26 cellular contexts compared by ENCODE assay signal in genomic region chr1:152582647-152583046, GRCh38. TPM values are rescaled to one million over a fixed set of nuclear protein-coding genes. Genes with fewer than 3 reads are reported as not detected.
DNase-seq lines count a peak whose midpoint lies in the region; ATAC-seq, FAIRE-seq and TF ChIP-seq lines count a peak whose summit lies in the region.
"Had no signal": no experiment of that assay in that cellular context is flagged by ENCODE, and none has a peak within 500 bp of the region (broad histone marks: within the 10 kb centered on the region; RNA-seq: fewer than 3 reads in every experiment).

No MANE protein-coding gene starts in this region.

- FAIRE-seq in A549 (lab: Jason Lieb, UNC), result no peak
- FAIRE-seq: A204.1, GM19239 had no signal

- TF ChIP-seq CTCF in A549 (IDR thresholded peaks at IDR 0.05), result no peak

- no peaks in the 10 kb centered on the region for H3K27me3 ChIP-seq in MG63
- H3K27me3 ChIP-seq: BLaER1 treated with 17β-estradiol and CSF1 and Interleukin-3, amounts not matched to agents 10 nM and 100 nM; SJSA1; upper lobe of left lung had no signal

- 13% methylated on average over 1 of the region's 1 CpG for WGBS in A549 (ENCODE audit: missing lambda C conversion rate)

- POLR2A ChIA-PET in A549 (lab: Yijun Ruan, JAX), result no interaction called here

- TF ChIP-seq RAD21 in A549 (conservative IDR thresholded peaks at IDR 0.05 in 1 of 2, IDR thresholded peaks at IDR 0.05 in 1 of 2), result no peak

- H3K4me1 ChIP-seq in A549, result peaks cover 4% of the 10 kb centered on the region; the same call in 1 of the 3 replicates
- H3K4me1 ChIP-seq: BLaER1 treated with 17β-estradiol and CSF1 and Interleukin-3, amounts not matched to agents 10 nM and 100 nM; esophagus muscularis mucosa; SJSA1; upper lobe of left lung had no signal

- H3K4me2 ChIP-seq in A549, result 0 out of 3 replicates have a peak overlapping the region, but pooled peaks have one; percentile 4
- H3K4me2 ChIP-seq: BLaER1 treated with 17β-estradiol and CSF1 and Interleukin-3, amounts not matched to agents 10 nM and 100 nM had no signal

- CTCF ChIA-PET in A549 (lab: Yijun Ruan, JAX), result no interaction called here

- no peaks in the 10 kb centered on the region for H3K9me3 ChIP-seq in A549
- H3K9me3 ChIP-seq in MG63, result no peaks in the 10 kb centered on the region
- H3K9me3 ChIP-seq: BLaER1 treated with 17β-estradiol and CSF1 and Interleukin-3, amounts not matched to agents 10 nM and 100 nM; esophagus muscularis mucosa; SJSA1; upper lobe of left lung had no signal

- ATAC-seq in A549, result peak; percentile 45 to 70; a peak in 3 of 6 replicates
- no peak for ATAC-seq in GM19023 (IDR thresholded peaks at IDR 0.05; ENCODE audit: unreplicated experiment)
- ATAC-seq: left cardiac atrium had no signal

- TF ChIP-seq POLR2A in A549 (IDR thresholded peaks at IDR 0.05; ENCODE audit: low read length), result no peak

- DNase-seq in A549 (ENCODE audit: low read depth in 1 of 2, low spot score in 1 of 2) (peak in 1 of 2 experiments; percentile 55), MG63 (peak; percentile 53), epithelial cell of prostate (ENCODE audit: low read depth, low spot score) (peak; percentile 66), GDM1 (lab: John Stamatoyannopoulos, UW) (no peak), NCI-H146 (lab: John Stamatoyannopoulos, UW) (no peak)
- DNase-seq: activated CD4-positive, alpha-beta memory T cell treated with anti-CD3 and anti-CD28 coated beads for 36 hours; activated naive CD4-positive, alpha-beta T cell; anterior cingulate cortex; GOT3; left cardiac atrium; NCI-H774; OCI-M1; stimulated activated CD4-positive, alpha-beta T cell treated with anti-CD3 and anti-CD28 coated beads, Interleukin-2, amount 100 ng/mL, for 24 hours; T-helper 2 cell; upper lobe of left lung had no signal

- no peaks in the 10 kb centered on the region for H3K36me3 ChIP-seq in MG63
- H3K36me3 ChIP-seq: BLaER1 treated with 17β-estradiol and CSF1 and Interleukin-3, amounts not matched to agents 10 nM and 100 nM; esophagus muscularis mucosa; SJSA1; upper lobe of left lung had no signal

- TF ChIP-seq EP300 in A549 (IDR thresholded peaks at IDR 0.05), result no peak

- no peak overlapping the region for H3K27ac ChIP-seq in A549
- peak overlapping the region; percentile 9 for H3K27ac ChIP-seq in epithelial cell of prostate
- H3K27ac ChIP-seq: BLaER1 treated with 17β-estradiol and CSF1 and Interleukin-3, amounts not matched to agents 10 nM and 100 nM; esophagus muscularis mucosa; SJSA1; upper lobe of left lung had no signal

- H3K4me3 ChIP-seq in A549 (no peak overlapping the region), MG63 (no peak overlapping the region)
- H3K4me3 ChIP-seq: BLaER1 treated with 17β-estradiol and CSF1 and Interleukin-3, amounts not matched to agents 10 nM and 100 nM; esophagus muscularis mucosa; SJSA1; upper lobe of left lung had no signal

TF ChIP-seq in A549, 52 proteins besides CTCF, POLR2A, EP300 and RAD21:
- TF ChIP-seq HDAC2 (IDR thresholded peaks at IDR 0.05) (no peak), FOSL2 (IDR thresholded peaks at IDR 0.05) (no peak), FOSL2 (CRISPR knock-in tag; IDR thresholded peaks at IDR 0.05) (peak; percentile 24; the same call in 1 of the 2 replicates), NFE2L2 (conservative IDR thresholded peaks at IDR 0.05; ENCODE audit: low read length) (peak; percentile 66; the same call in 1 of the 2 replicates), CEBPB (IDR thresholded peaks at IDR 0.05) (no peak), EHF (CRISPR knock-in tag; IDR thresholded peaks at IDR 0.05) (no peak), RFX5 (IDR thresholded peaks at IDR 0.05) (no peak), HOXB5 (CRISPR knock-in tag; IDR thresholded peaks at IDR 0.05) (no peak), RNF2 (IDR thresholded peaks at IDR 0.05; ENCODE audit: borderline replicate concordance, low read depth) (no peak), KDM1A (IDR thresholded peaks at IDR 0.05; ENCODE audit: low read depth) (no peak), RCOR1 (IDR thresholded peaks at IDR 0.05; ENCODE audit: low read depth, low read length) (no peak), KDM5A (IDR thresholded peaks at IDR 0.05) (no peak), MAFK (IDR thresholded peaks at IDR 0.05; ENCODE audit: partially characterized antibody) (peak; percentile 83)
- TF ChIP-seq, protein P1, sequence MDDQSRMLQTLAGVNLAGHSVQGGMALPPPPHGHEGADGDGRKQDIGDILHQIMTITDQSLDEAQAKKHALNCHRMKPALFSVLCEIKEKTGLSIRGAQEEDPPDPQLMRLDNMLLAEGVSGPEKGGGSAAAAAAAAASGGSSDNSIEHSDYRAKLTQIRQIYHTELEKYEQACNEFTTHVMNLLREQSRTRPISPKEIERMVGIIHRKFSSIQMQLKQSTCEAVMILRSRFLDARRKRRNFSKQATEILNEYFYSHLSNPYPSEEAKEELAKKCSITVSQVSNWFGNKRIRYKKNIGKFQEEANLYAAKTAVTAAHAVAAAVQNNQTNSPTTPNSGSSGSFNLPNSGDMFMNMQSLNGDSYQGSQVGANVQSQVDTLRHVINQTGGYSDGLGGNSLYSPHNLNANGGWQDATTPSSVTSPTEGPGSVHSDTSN (IDR thresholded peaks at IDR 0.05), result no peak
- TF ChIP-seq, protein P2, sequence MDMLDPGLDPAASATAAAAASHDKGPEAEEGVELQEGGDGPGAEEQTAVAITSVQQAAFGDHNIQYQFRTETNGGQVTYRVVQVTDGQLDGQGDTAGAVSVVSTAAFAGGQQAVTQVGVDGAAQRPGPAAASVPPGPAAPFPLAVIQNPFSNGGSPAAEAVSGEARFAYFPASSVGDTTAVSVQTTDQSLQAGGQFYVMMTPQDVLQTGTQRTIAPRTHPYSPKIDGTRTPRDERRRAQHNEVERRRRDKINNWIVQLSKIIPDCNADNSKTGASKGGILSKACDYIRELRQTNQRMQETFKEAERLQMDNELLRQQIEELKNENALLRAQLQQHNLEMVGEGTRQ (IDR thresholded peaks at IDR 0.05), result no peak
- TF ChIP-seq, protein P3, sequence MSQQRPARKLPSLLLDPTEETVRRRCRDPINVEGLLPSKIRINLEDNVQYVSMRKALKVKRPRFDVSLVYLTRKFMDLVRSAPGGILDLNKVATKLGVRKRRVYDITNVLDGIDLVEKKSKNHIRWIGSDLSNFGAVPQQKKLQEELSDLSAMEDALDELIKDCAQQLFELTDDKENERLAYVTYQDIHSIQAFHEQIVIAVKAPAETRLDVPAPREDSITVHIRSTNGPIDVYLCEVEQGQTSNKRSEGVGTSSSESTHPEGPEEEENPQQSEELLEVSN (IDR thresholded peaks at IDR 0.05; ENCODE audit: borderline replicate concordance, low read depth), result no peak
TF ChIP-seq in A549: peak in this region for 3.

RNA-seq across cellular contexts. Expression of gene LCE3D, which starts 2.3 kb away (rescaled TPM):
- polyA plus RNA-seq in A549 (2011; rRNA removed), result 0.23 and 0.36 TPM in 2 replicates
- 0.32 and 0.74 TPM in 2 replicates for polyA plus RNA-seq in A549 (2012; cell fraction: cytosol; rRNA removed)
- polyA plus RNA-seq in A549 (2012; cell fraction: nucleus; rRNA removed), result 0.38 and 0.62 TPM in 2 replicates
- 0.18 to 0.39 TPM (median 0.18 TPM) in 3 replicates for polyA plus RNA-seq in A549 (2017; fragmentation: RNase III; extraction: RNeasy Plus Mini Kit Qiagen cat#74134 plus additional on column Dnase treatment)
- not detected in 2 replicates for polyA minus RNA-seq in A549 (2011; rRNA and poly(A)+ RNA removed)
- not detected in 2 replicates for total RNA-seq in MG63 (2014; rRNA removed; shearing (Covaris generic); ENCODE audit: low replicate concordance)
- total RNA-seq: activated CD4-positive, alpha-beta memory T cell treated with anti-CD3 and anti-CD28 coated beads for 36 hours; esophagus muscularis mucosa; G401; glomerular endothelial cell; left cardiac atrium; M059J; posterior vena cava; SJSA1; skeletal muscle tissue; upper lobe of left lung had no signal

RNA-seq across cellular contexts. Expression of gene LCE3E, which starts 16.1 kb away (rescaled TPM):
- polyA plus RNA-seq in A549 (2011; rRNA removed) (not detected in 2 replicates), A549 (2017; fragmentation: RNase III; extraction: RNeasy Plus Mini Kit Qiagen cat#74134 plus additional on column Dnase treatment) (not detected in 3 replicates)
- polyA plus RNA-seq in A549 (2012; cell fraction: cytosol; rRNA removed), result not detected in 2 replicates
- polyA plus RNA-seq in A549 (2012; cell fraction: nucleus; rRNA removed), result not detected in 2 replicates
- 0.83 TPM in 1 of 2 replicates, not detected in the other for polyA minus RNA-seq in A549 (2011; rRNA and poly(A)+ RNA removed)
- total RNA-seq in MG63 (2014; rRNA removed; shearing (Covaris generic); ENCODE audit: low replicate concordance), result not detected in 2 replicates
- total RNA-seq: activated CD4-positive, alpha-beta memory T cell treated with anti-CD3 and anti-CD28 coated beads for 36 hours; esophagus muscularis mucosa; G401; glomerular endothelial cell; left cardiac atrium; M059J; posterior vena cava; SJSA1; skeletal muscle tissue; upper lobe of left lung had no signal

RNA-seq across cellular contexts. Expression of gene LCE3C, which starts 17.4 kb away (rescaled TPM):
- polyA plus RNA-seq in A549 (2011; rRNA removed) (not detected in 2 replicates), A549 (2017; fragmentation: RNase III; extraction: RNeasy Plus Mini Kit Qiagen cat#74134 plus additional on column Dnase treatment) (not detected in 3 replicates)
- not detected in 2 replicates for polyA plus RNA-seq in A549 (2012; cell fraction: cytosol; rRNA removed)
- polyA plus RNA-seq in A549 (2012; cell fraction: nucleus; rRNA removed), result not detected in 2 replicates
- polyA minus RNA-seq in A549 (2011; rRNA and poly(A)+ RNA removed), result not detected in 2 replicates
- total RNA-seq in MG63 (2014; rRNA removed; shearing (Covaris generic); ENCODE audit: low replicate concordance), result not detected in 2 replicates
- total RNA-seq: activated CD4-positive, alpha-beta memory T cell treated with anti-CD3 and anti-CD28 coated beads for 36 hours; esophagus muscularis mucosa; G401; glomerular endothelial cell; left cardiac atrium; M059J; posterior vena cava; SJSA1; skeletal muscle tissue; upper lobe of left lung had no signal

RNA-seq across cellular contexts. Expression of gene LCE3B, which starts 31.0 kb away (rescaled TPM):
- polyA plus RNA-seq in A549 (2011; rRNA removed) (not detected in 2 replicates), A549 (2017; fragmentation: RNase III; extraction: RNeasy Plus Mini Kit Qiagen cat#74134 plus additional on column Dnase treatment) (not detected in 3 replicates)
- not detected in 2 replicates for polyA plus RNA-seq in A549 (2012; cell fraction: cytosol; rRNA removed)
- not detected in 2 replicates for polyA plus RNA-seq in A549 (2012; cell fraction: nucleus; rRNA removed)
- not detected in 2 replicates for polyA minus RNA-seq in A549 (2011; rRNA and poly(A)+ RNA removed)
- total RNA-seq in MG63 (2014; rRNA removed; shearing (Covaris generic); ENCODE audit: low replicate concordance), result not detected in 2 replicates
- total RNA-seq: activated CD4-positive, alpha-beta memory T cell treated with anti-CD3 and anti-CD28 coated beads for 36 hours; esophagus muscularis mucosa; G401; glomerular endothelial cell; left cardiac atrium; M059J; posterior vena cava; SJSA1; skeletal muscle tissue; upper lobe of left lung had no signal

RNA-seq across cellular contexts. Expression of gene LCE3A, which starts 40.3 kb away (rescaled TPM):
- polyA plus RNA-seq in A549 (2011; rRNA removed), result not detected in 2 replicates
- not detected in 2 replicates for polyA plus RNA-seq in A549 (2012; cell fraction: cytosol; rRNA removed)
- polyA plus RNA-seq in A549 (2012; cell fraction: nucleus; rRNA removed), result not detected in 2 replicates
- not detected in 3 replicates for polyA plus RNA-seq in A549 (2017; fragmentation: RNase III; extraction: RNeasy Plus Mini Kit Qiagen cat#74134 plus additional on column Dnase treatment)
- polyA minus RNA-seq in A549 (2011; rRNA and poly(A)+ RNA removed), result not detected in 2 replicates
- total RNA-seq in MG63 (2014; rRNA removed; shearing (Covaris generic); ENCODE audit: low replicate concordance), result not detected in 2 replicates
- total RNA-seq: activated CD4-positive, alpha-beta memory T cell treated with anti-CD3 and anti-CD28 coated beads for 36 hours; esophagus muscularis mucosa; G401; glomerular endothelial cell; left cardiac atrium; M059J; posterior vena cava; SJSA1; skeletal muscle tissue; upper lobe of left lung had no signal

Comparison
In these comparisons a context has a peak if more than half of its experiments do, and no peak if none do; other contexts are left out.
1. DNase-seq: peak in MG63 (single experiment) and epithelial cell of prostate (single experiment); none in GDM1 (single experiment) and NCI-H146 (single experiment).